In the genomic region with DNA sequence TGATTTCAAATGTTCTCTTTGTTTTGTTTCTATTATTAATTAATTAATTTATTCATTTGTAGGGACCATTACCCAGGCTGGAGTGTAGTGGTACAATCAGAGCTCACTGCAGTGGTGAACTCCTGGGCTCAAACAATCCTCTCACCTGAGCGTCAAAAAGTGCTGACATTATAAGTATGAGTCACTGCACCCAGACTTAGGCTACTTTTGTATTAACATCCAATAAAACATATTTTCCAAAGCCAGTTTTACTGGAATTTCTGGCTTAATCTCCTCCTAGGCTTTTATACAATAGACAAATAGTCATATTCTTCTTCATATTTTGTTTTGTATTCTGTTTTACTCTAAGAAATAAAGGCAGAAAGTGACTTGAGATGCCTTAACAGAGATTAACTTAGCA, we compare ENCODE assay signal across 18 cellular contexts.
"Had no signal": no experiment of that assay in that cellular context is flagged by ENCODE, and none has a peak within 500 bp of the region (broad histone marks: within the 10 kb centered on the region; RNA-seq: fewer than 3 reads in every experiment).

No MANE protein-coding gene starts in this region.

- H3K4me1 Mint-ChIP-seq: natural killer cell; neural crest cell; stimulated activated effector memory CD8-positive, alpha-beta T cell treated with anti-CD3 and anti-CD28 coated beads, Interleukin-12 subunit alpha, Interleukin-12 subunit beta, amount 100 ng/mL, for 72 hours had no signal

- H3K27me3 Mint-ChIP-seq: dendritic cell treated with granulocyte-macrophage colony-stimulating factor and Interleukin-4, amounts not matched to agents 40 ng/mL and 50 ng/mL, for 4 days; effector memory CD8-positive, alpha-beta T cell; type B pancreatic cell had no signal

- H3K4me3 ChIP-seq: heart left ventricle, mucosa of descending colon, ovary, suprapubic skin, thyroid gland had no signal

- H3K36me3 ChIP-seq: heart left ventricle, ovary, suprapubic skin, thyroid gland had no signal

- H3K4me3 Mint-ChIP-seq: dendritic cell treated with granulocyte-macrophage colony-stimulating factor and Interleukin-4, amounts not matched to agents 40 ng/mL and 50 ng/mL, for 4 days; effector memory CD8-positive, alpha-beta T cell; natural killer cell; neural crest cell; stimulated activated effector memory CD8-positive, alpha-beta T cell treated with anti-CD3 and anti-CD28 coated beads, Interleukin-12 subunit alpha, Interleukin-12 subunit beta, amount 100 ng/mL, for 72 hours; type B pancreatic cell had no signal

- H3K27me3 ChIP-seq: heart left ventricle, ovary, suprapubic skin, thyroid gland had no signal

- H3K4me1 ChIP-seq: heart left ventricle, suprapubic skin, thyroid gland had no signal

- H3K9me3 Mint-ChIP-seq: neural crest cell, type B pancreatic cell had no signal

- ATAC-seq: effector memory CD8-positive, alpha-beta T cell; heart left ventricle; mucosa of descending colon; natural killer cell; right cardiac atrium; stimulated activated effector memory CD8-positive, alpha-beta T cell treated with anti-CD3 and anti-CD28 coated beads, Interleukin-12 subunit alpha, Interleukin-12 subunit beta, amount 100 ng/mL, for 72 hours; stimulated activated naive CD8-positive, alpha-beta T cell treated with anti-CD3 and anti-CD28 coated beads, Interleukin-15, Interleukin-2, amounts not matched to agents 100 U/mL and 50 U/mL, for 24 hours had no signal

- DNase-seq: effector memory CD8-positive, alpha-beta T cell; heart left ventricle; hypothalamus; kidney glomerular epithelial cell; mucosa of descending colon; natural killer cell; nucleus accumbens; ovary; right cardiac atrium; stimulated activated CD4-positive, alpha-beta T cell treated with anti-CD3 and anti-CD28 coated beads, Interleukin-4, amount 100 ng/mL, for 1 hour; stimulated activated CD8-positive, alpha-beta memory T cell treated with anti-CD3 and anti-CD28 coated beads, Interleukin-4, amount 100 ng/mL, for 48 hours; stimulated activated naive CD8-positive, alpha-beta T cell treated with anti-CD3 and anti-CD28 coated beads, Interleukin-15, Interleukin-2, amounts not matched to agents 100 U/mL and 50 U/mL, for 24 hours; thyroid gland had no signal

- H3K27ac ChIP-seq: heart left ventricle, ovary, suprapubic skin, thyroid gland had no signal

- H3K27ac Mint-ChIP-seq: dendritic cell treated with granulocyte-macrophage colony-stimulating factor and Interleukin-4, amounts not matched to agents 40 ng/mL and 50 ng/mL, for 4 days; effector memory CD8-positive, alpha-beta T cell; natural killer cell; stimulated activated effector memory CD8-positive, alpha-beta T cell treated with anti-CD3 and anti-CD28 coated beads, Interleukin-12 subunit alpha, Interleukin-12 subunit beta, amount 100 ng/mL, for 72 hours; type B pancreatic cell had no signal

- H3K9me3 ChIP-seq: mucosa of descending colon, ovary, suprapubic skin, thyroid gland had no signal

- H3K36me3 Mint-ChIP-seq: natural killer cell; stimulated activated effector memory CD8-positive, alpha-beta T cell treated with anti-CD3 and anti-CD28 coated beads, Interleukin-12 subunit alpha, Interleukin-12 subunit beta, amount 100 ng/mL, for 72 hours; type B pancreatic cell had no signal
